In the genomic region with DNA sequence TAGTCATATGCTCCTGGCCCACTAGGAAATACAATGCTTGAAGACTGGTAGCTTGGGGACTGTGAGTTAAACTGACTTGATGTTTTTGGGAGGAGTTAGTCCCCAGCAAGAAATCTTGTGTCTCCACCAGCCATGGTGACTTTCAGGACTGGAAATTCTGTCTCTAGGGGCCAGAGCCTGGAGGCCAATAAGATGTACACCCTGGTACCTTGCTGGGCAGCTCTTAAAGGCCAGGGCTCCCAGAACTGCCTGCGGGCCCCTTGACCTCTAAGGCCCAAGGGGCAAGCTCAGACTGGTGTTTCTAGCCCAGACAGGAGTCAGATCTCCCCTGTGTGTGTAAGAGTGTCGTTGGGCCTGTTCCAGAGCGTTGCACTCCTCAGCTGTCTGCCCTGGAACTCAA, we compare ENCODE assay signal across 16 cellular contexts.
"Had no signal": no experiment of that assay in that cellular context is flagged by ENCODE, and none has a peak within 500 bp of the region (broad histone marks: within the 10 kb centered on the region; RNA-seq: fewer than 3 reads in every experiment).

No MANE protein-coding gene starts in this region.

- H3K4me3 ChIP-seq: coronary artery, gastrocnemius medialis, heart right ventricle, mucosa of descending colon, sigmoid colon, skin epidermis had no signal

- H3K9me3 ChIP-seq: gastrocnemius medialis, heart right ventricle, mucosa of descending colon, sigmoid colon had no signal

- FAIRE-seq: endometrium, urothelium cell line had no signal

- H3K36me3 ChIP-seq: gastrocnemius medialis, heart right ventricle, sigmoid colon had no signal

- H3K27ac ChIP-seq: coronary artery, gastrocnemius medialis, heart right ventricle, sigmoid colon, skin epidermis had no signal

- DNase-seq: effector CD8-positive, alpha-beta T cell; gastrocnemius medialis; heart right ventricle; hypothalamus; islet precursor cell; naive thymus-derived CD8-positive, alpha-beta T cell; occipital lobe; sigmoid colon; stimulated activated CD4-positive, alpha-beta T cell treated with anti-CD3 and anti-CD28 coated beads, Interleukin-12 subunit alpha, Interleukin-12 subunit beta, amount 100 ng/mL, for 4 hours; stimulated activated naive CD4-positive, alpha-beta T cell treated with Interleukin-2 at 50 U/mL for 16 hours; trophoblast cell had no signal
